In genomic region chr4:190031264-190031663, GRCh38 we compare ENCODE assay signal across 15 cellular contexts. TPM values are rescaled to one million over a fixed set of nuclear protein-coding genes. Genes with fewer than 3 reads are reported as not detected.
"Had no signal": no experiment of that assay in that cellular context is flagged by ENCODE, and none has a peak within 500 bp of the region (broad histone marks: within the 10 kb centered on the region; RNA-seq: fewer than 3 reads in every experiment).

No MANE protein-coding gene starts in this region.

RNA-seq across cellular contexts. Expression of gene FRG2, which starts 4.2 kb away (rescaled TPM):
- total RNA-seq: activated CD4-positive, alpha-beta T cell treated with anti-CD3 and anti-CD28 coated beads, Interleukin-2, amount 10 ng/mL, durations not matched to agents 24 days and 14 days; activated T-helper 1 cell treated with anti-CD3 and anti-CD28 coated beads, Interleukin-12 subunit alpha, Interleukin-12 subunit beta, Interleukin-2, Interleukin-4 antibody, amounts not matched to agents 30 ng/mL and 10 ng/mL and 1 ng/mL, durations not matched to agents 14 hours and 24 hours and 36 hours; activated T-helper 2 cell treated with anti-CD3 and anti-CD28 coated beads, Interferon-gamma antibody, Interleukin-2, Interleukin-4, amounts not matched to agents 10 μg/mL and 5 μg/mL and 100 μg/mL, durations not matched to agents 14 hours and 24 hours and 36 hours; ascending aorta; bronchial epithelial cell; cardiac muscle cell; chondrocyte; T-cell; T-helper 1 cell treated with Interleukin-12 subunit alpha and Interleukin-12 subunit beta and Interleukin-4 antibody, amounts not matched to agents 30 ng/mL and 1 ng/mL, for 36 hours; T-helper 17 cell; T-helper 2 cell treated with Interferon-gamma antibody and Interleukin-4, amounts not matched to agents 100 ng/mL and 5 ng/mL, for 36 hours; WTC11 had no signal

RNA-seq across cellular contexts. Expression of gene DBET, which starts 33.0 kb away (rescaled TPM):
- total RNA-seq: activated CD4-positive, alpha-beta memory T cell treated with anti-CD3 and anti-CD28 coated beads for 36 hours; activated CD4-positive, alpha-beta T cell treated with anti-CD3 and anti-CD28 coated beads, Interleukin-2, amount 10 ng/mL, durations not matched to agents 24 days and 14 days; activated CD8-positive, alpha-beta memory T cell treated with anti-CD3 and anti-CD28 coated beads for 36 hours; activated naive CD8-positive, alpha-beta T cell treated with anti-CD3 and anti-CD28 coated beads for 36 hours; activated T-helper 1 cell treated with anti-CD3 and anti-CD28 coated beads, Interleukin-12 subunit alpha, Interleukin-12 subunit beta, Interleukin-2, Interleukin-4 antibody, amounts not matched to agents 30 ng/mL and 10 ng/mL and 1 ng/mL, durations not matched to agents 14 hours and 24 hours and 36 hours; activated T-helper 2 cell treated with anti-CD3 and anti-CD28 coated beads, Interferon-gamma antibody, Interleukin-2, Interleukin-4, amounts not matched to agents 10 μg/mL and 5 μg/mL and 100 μg/mL, durations not matched to agents 14 hours and 24 hours and 36 hours; ascending aorta; bronchial epithelial cell; cardiac muscle cell; chondrocyte; T-helper 1 cell treated with Interleukin-12 subunit alpha and Interleukin-12 subunit beta and Interleukin-4 antibody, amounts not matched to agents 30 ng/mL and 1 ng/mL, for 36 hours; T-helper 17 cell; T-helper 2 cell treated with Interferon-gamma antibody and Interleukin-4, amounts not matched to agents 100 ng/mL and 5 ng/mL, for 36 hours had no signal
